In genomic region chr20:37552415-37552814, GRCh38 we compare ENCODE assay signal across 16 cellular contexts. TPM values are rescaled to one million over a fixed set of nuclear protein-coding genes. Genes with fewer than 3 reads are reported as not detected.
DNase-seq lines count a peak whose midpoint lies in the region; ATAC-seq, FAIRE-seq and TF ChIP-seq lines count a peak whose summit lies in the region.
"Had no signal": no experiment of that assay in that cellular context is flagged by ENCODE, and none has a peak within 500 bp of the region (broad histone marks: within the 10 kb centered on the region; RNA-seq: fewer than 3 reads in every experiment).

No MANE protein-coding gene starts in this region.

- DNase-seq in EL (peak; percentile 51), bronchial epithelial cell (ENCODE audit: low read depth) (peak; percentile 74), myocyte (ENCODE audit: low read depth) (peak; percentile 47), HAP-1 (ENCODE audit: low spot score in 2 of 2) (no peak), NCI-H2171 (lab: John Stamatoyannopoulos, UW) (no peak)
- DNase-seq: activated CD4-positive, alpha-beta T cell treated with anti-CD3 and anti-CD28 coated beads for 4 hours; activated naive CD4-positive, alpha-beta T cell treated with Interleukin-2 at 50 U/mL for 16 hours; aorta; natural killer cell; NCI-H187 treated with DMSO at 0.1 percent for 48 hours; NCI-H446 had no signal

- peak overlapping the region; percentile 8 for H3K4me2 ChIP-seq in OCI-LY3 (ENCODE audit: low read length)
- H3K4me2 ChIP-seq: BLaER1 had no signal

- TF ChIP-seq CTCF in OCI-LY3 (IDR thresholded peaks at IDR 0.05; ENCODE audit: low read depth, low read length) (no peak), bronchial epithelial cell (IDR thresholded peaks at IDR 0.05; ENCODE audit: insufficient read depth, low read length, severe bottlenecking) (no peak)

- H3K4me1 ChIP-seq in OCI-LY3 (ENCODE audit: low read length) (peaks cover 13% of the 10 kb centered on the region), HAP-1 (no peaks in the 10 kb centered on the region)
- H3K4me1 ChIP-seq: BLaER1 had no signal

- no peaks in the 10 kb centered on the region for H3K9me3 ChIP-seq in OCI-LY3 (ENCODE audit: insufficient read depth, low read length)
- no peaks in the 10 kb centered on the region for H3K9me3 ChIP-seq in HAP-1
- H3K9me3 ChIP-seq: BLaER1 had no signal

- in situ Hi-C loops in HAP-1 (cut with MboI; ENCODE audit: low sequenced_read_pairs), result loop anchor here (25.0 kb wide), 1 partner anchor 660 kb away; no protein-coding TSS in a partner anchor

- H3K27me3 ChIP-seq in OCI-LY3 (ENCODE audit: low read depth, low read length), result peaks cover 15% of the 10 kb centered on the region
- H3K27me3 ChIP-seq in bronchial epithelial cell (ENCODE audit: control insufficient read depth, insufficient read depth, low read length), result no peaks in the 10 kb centered on the region
- H3K27me3 ChIP-seq in HAP-1 (ENCODE audit: low read depth), result no peaks in the 10 kb centered on the region
- H3K27me3 ChIP-seq: BLaER1 had no signal

- FAIRE-seq in bronchial epithelial cell (lab: Jason Lieb, UNC), result no peak

- H4K20me1 ChIP-seq in OCI-LY3 (ENCODE audit: insufficient read depth, low read length), result no peaks in the 10 kb centered on the region
- H4K20me1 ChIP-seq: BLaER1 had no signal

- H3K27ac ChIP-seq in OCI-LY3 (ENCODE audit: low read length), result no peak overlapping the region
- H3K27ac ChIP-seq: BLaER1, coronary artery had no signal

- H3K9ac ChIP-seq in OCI-LY3 (ENCODE audit: low read length), result no peak overlapping the region
- H3K9ac ChIP-seq: BLaER1 had no signal

- no peak overlapping the region for H3K4me3 ChIP-seq in OCI-LY3 (ENCODE audit: low read length)
- no peak overlapping the region for H3K4me3 ChIP-seq in bronchial epithelial cell (ENCODE audit: low read depth, low read length)
- no peak overlapping the region for H3K4me3 ChIP-seq in HAP-1
- H3K4me3 ChIP-seq: BLaER1, coronary artery, lung had no signal

- ATAC-seq in GM21515 (IDR thresholded peaks at IDR 0.05; ENCODE audit: unreplicated experiment), result no peak
- ATAC-seq: natural killer cell had no signal

- no peaks in the 10 kb centered on the region for H3K79me2 ChIP-seq in OCI-LY3 (ENCODE audit: low read length)

- H2AFZ ChIP-seq in OCI-LY3 (ENCODE audit: low read depth, low read length), result no peak overlapping the region

- H3K36me3 ChIP-seq in OCI-LY3 (replicated peaks; ENCODE audit: low read depth, low read length) (no peaks in the 10 kb centered on the region), bronchial epithelial cell (ENCODE audit: control insufficient read depth, insufficient read depth, low read length) (no peaks in the 10 kb centered on the region), HAP-1 (replicated peaks) (no peaks in the 10 kb centered on the region)
- H3K36me3 ChIP-seq: BLaER1 had no signal

RNA-seq across cellular contexts. Expression of gene BLCAP, which starts 24.7 kb away (rescaled TPM):
- total RNA-seq in bronchial epithelial cell, result 51.1 and 75.3 TPM in 2 replicates
- total RNA-seq in myocyte, result 668 and 741 TPM in 2 replicates
- 165 TPM for polyA plus RNA-seq in myocyte (2012)

RNA-seq across cellular contexts. Expression of gene NNAT, which starts 31.4 kb away (rescaled TPM):
- total RNA-seq in bronchial epithelial cell, result not detected in 2 replicates
- 0.19 TPM in 1 of 2 replicates, not detected in the other for total RNA-seq in myocyte
- 5.1 TPM for polyA plus RNA-seq in myocyte (2012)
- total RNA-seq: natural killer cell had no signal

Comparison
In these comparisons a context has a peak if more than half of its experiments do, and no peak if none do; other contexts are left out.
1. DNase-seq: peak in EL (single experiment), bronchial epithelial cell (single experiment) and myocyte (single experiment); none in HAP-1 (0 of 2) and NCI-H2171 (single experiment).